8 cellular contexts compared by ENCODE assay signal in the genomic region with DNA sequence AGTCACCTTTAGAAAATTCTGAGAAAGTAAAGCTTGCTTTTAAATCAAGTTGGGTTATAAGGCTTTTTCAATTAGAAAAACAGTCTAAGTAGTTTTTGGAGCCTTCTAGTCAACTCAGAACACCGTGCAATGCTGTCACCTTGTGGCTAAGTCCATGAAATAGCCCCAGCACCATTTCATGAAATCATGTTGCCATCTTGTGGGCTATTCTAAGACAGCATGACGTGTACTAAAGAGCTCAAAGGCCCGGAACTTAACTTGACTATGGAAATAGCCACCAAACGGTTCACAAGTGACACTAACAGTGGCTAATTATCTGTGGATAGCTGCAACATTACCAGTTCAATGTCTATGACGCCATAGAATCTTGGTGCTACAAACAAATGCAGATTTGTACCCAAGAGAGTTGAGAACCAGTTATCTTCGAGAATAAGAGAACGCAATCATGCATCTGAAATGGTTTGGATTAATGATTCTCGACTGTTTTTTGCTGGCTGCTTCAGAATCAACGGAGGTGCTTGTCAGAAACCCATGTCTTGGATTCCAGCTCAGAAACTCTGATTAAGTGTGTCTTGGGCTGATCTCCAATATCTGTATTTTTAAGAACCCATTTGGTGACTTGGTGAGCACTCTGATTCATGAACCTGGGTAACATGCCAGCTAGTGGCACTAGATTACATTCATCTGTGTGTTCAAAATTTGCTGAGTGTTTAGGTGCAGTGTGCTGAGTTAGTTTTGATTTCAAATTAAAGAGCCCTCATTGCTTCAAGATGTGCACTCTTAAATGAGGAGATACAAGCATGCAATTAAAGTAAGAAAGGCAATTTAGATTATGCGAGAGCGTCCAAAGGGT.
DNase-seq lines count a peak whose midpoint lies in the region; ATAC-seq, FAIRE-seq and TF ChIP-seq lines count a peak whose summit lies in the region.

No MANE protein-coding gene starts in this region.

- no peaks in the 10 kb centered on the region for H3K79me2 ChIP-seq in osteoblast (ENCODE audit: insufficient read depth, low read length)

- peak overlapping the region; percentile 57 for H2AFZ ChIP-seq in osteoblast (ENCODE audit: low read length)

- no peaks in the 10 kb centered on the region for H3K27me3 Mint-ChIP-seq in activated T-cell treated with anti-CD3 and anti-CD28 coated beads, Interleukin-2, amount 50 U/mL, for 72 hours (ENCODE audit: low read depth)

- no peaks in the 10 kb centered on the region for H3K36me3 ChIP-seq in osteoblast (ENCODE audit: insufficient read depth, low read length)

- ATAC-seq in GM21723 (IDR thresholded peaks at IDR 0.05; ENCODE audit: unreplicated experiment): peak; percentile 99
- peak; percentile 99 for ATAC-seq in activated T-cell treated with anti-CD3 and anti-CD28 coated beads, Interleukin-2, amount 50 U/mL, for 72 hours (replicated peaks in 1 of 2)

- no peak overlapping the region for H3K4me2 ChIP-seq in osteoblast (ENCODE audit: insufficient read depth, low read length)

- H3K27ac ChIP-seq in osteoblast (ENCODE audit: low read depth, low read length): no peak overlapping the region

- H3K4me1 Mint-ChIP-seq in activated T-cell treated with anti-CD3 and anti-CD28 coated beads, Interleukin-2, amount 50 U/mL, for 72 hours (ENCODE audit: low read depth): no peaks in the 10 kb centered on the region

- DNase-seq in GM04504 (ENCODE audit: low read depth) (peak; percentile 80), HuH-7.5 (ENCODE audit: low spot score) (peak; percentile 26), frontal cortex (ENCODE audit: low spot score in 2 of 2) (peak; percentile 37 to 55), osteoblast (ENCODE audit: insufficient read length, low spot score, missing footprints) (peak; percentile 66)
- DNase-seq in NK-92 treated with Interleukin-12 subunit alpha and Interleukin-12 subunit beta, amount 100 ng/mL, for 24 hours (lab: John Stamatoyannopoulos, UW): peak; percentile 61
- peak; percentile 55 to 59 for DNase-seq in activated T-cell treated with anti-CD3 and anti-CD28 coated beads, Interleukin-2, amount 50 U/mL, for 72 hours
- no peak for DNase-seq in activated effector memory CD4-positive, alpha-beta T cell treated with Interleukin-2 at 50 U/mL for 16 hours

- H3K4me1 ChIP-seq in osteoblast (ENCODE audit: insufficient read depth, low read length): no peaks in the 10 kb centered on the region

- no peak overlapping the region for H3K4me3 Mint-ChIP-seq in activated T-cell treated with anti-CD3 and anti-CD28 coated beads, Interleukin-2, amount 50 U/mL, for 72 hours

- H3K9me3 ChIP-seq in osteoblast (ENCODE audit: low read depth, low read length): no peaks in the 10 kb centered on the region

- peak; percentile 95 for TF ChIP-seq CTCF in osteoblast (IDR thresholded peaks at IDR 0.05; ENCODE audit: extremely low read depth, low read depth, low read length)

- no peaks in the 10 kb centered on the region for H3K9me3 Mint-ChIP-seq in activated T-cell treated with anti-CD3 and anti-CD28 coated beads, Interleukin-2, amount 50 U/mL, for 72 hours

- H4K20me1 ChIP-seq in osteoblast (ENCODE audit: insufficient read depth, low read length): no peaks in the 10 kb centered on the region

- no peak overlapping the region for H3K27ac Mint-ChIP-seq in activated T-cell treated with anti-CD3 and anti-CD28 coated beads, Interleukin-2, amount 50 U/mL, for 72 hours

- no peaks in the 10 kb centered on the region for H3K27me3 ChIP-seq in osteoblast (ENCODE audit: insufficient read depth, low read length)

- peak; percentile 86 for FAIRE-seq in frontal cortex (lab: Jason Lieb, UNC)

- no peaks in the 10 kb centered on the region for H3K36me3 Mint-ChIP-seq in activated T-cell treated with anti-CD3 and anti-CD28 coated beads, Interleukin-2, amount 50 U/mL, for 72 hours (ENCODE audit: insufficient read depth in 2 of 2)

- no peak overlapping the region for H3K4me3 ChIP-seq in osteoblast (ENCODE audit: insufficient read depth, low read length)
